ENCODE assay signal across 25 cellular contexts in the genomic region with DNA sequence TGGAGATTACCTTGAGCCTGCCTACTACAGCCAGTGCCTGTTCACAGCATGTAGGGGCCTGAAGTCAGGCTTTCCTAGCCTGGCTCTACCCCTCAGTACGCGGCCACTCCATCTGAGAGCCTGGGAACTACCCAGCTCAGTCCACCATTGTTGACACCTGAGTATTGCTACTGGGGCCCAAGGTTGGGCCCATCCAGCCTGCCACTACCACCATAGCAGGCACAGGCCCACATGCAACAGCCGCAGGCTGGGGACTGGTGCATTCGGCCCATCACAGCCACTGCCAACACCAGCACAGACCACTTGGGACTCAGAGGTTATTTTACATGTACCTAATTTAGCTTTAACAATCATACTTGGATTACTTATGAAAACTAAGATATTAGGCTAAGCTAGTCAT.
DNase-seq lines count a peak whose midpoint lies in the region; ATAC-seq and TF ChIP-seq lines count a peak whose summit lies in the region.
"Had no signal": no experiment of that assay in that cellular context is flagged by ENCODE, and none has a peak within 500 bp of the region (broad histone marks: within the 10 kb centered on the region; RNA-seq: fewer than 3 reads in every experiment).

No MANE protein-coding gene starts in this region.

- H3K36me3 ChIP-seq in OCI-LY1 (ENCODE audit: insufficient read depth, low read length) (no peaks in the 10 kb centered on the region), neuronal stem cell (replicated peaks in 1 of 2; ENCODE audit: control insufficient read depth in 2 of 2, insufficient read depth in 2 of 2, low read length in 2 of 2) (no peaks in the 10 kb centered on the region), testis (ENCODE audit: low read depth, missing control alignments) (no peaks in the 10 kb centered on the region)
- H3K36me3 ChIP-seq: BE2C, BLaER1 had no signal

- no peaks in the 10 kb centered on the region for H3K79me2 ChIP-seq in OCI-LY1 (ENCODE audit: insufficient read depth, low read length)

- WGBS in neuronal stem cell (ENCODE audit: extremely low coverage in 2 of 2, insufficient read length in 2 of 2, insufficient replicate concordance in 1 of 2), 2 donors = no CpG with 5 or more reads among the region's 4 CpGs
- WGBS in testis, 2 donors = 79 to 84% methylated on average over 2 to 4 of the region's 4 CpGs

- no peak for TF ChIP-seq CTCF in OCI-LY1 (IDR thresholded peaks at IDR 0.05; ENCODE audit: low read length)
- TF ChIP-seq CTCF in testis (IDR thresholded peaks at IDR 0.05) = no peak

- no peak overlapping the region for H2AFZ ChIP-seq in OCI-LY1 (ENCODE audit: low read length)
- H2AFZ ChIP-seq in neuronal stem cell (ENCODE audit: low read length) = peak overlapping the region; percentile 71

- DNase-seq in neuronal stem cell (ENCODE audit: low spot score) = no peak
- DNase-seq in sciatic nerve (ENCODE audit: low spot score) = no peak
- DNase-seq in testis = peak; percentile 15
- DNase-seq in ureter (ENCODE audit: low spot score) = no peak
- no peak for DNase-seq in activated CD8-positive, alpha-beta memory T cell treated with anti-CD3 and anti-CD28 coated beads, Interleukin-2, amount 50 U/mL, for 48 hours
- DNase-seq in effector CD4-positive, alpha-beta T cell = no peak
- DNase-seq: 8988T; ACHN; BE2C; C1 segment of cervical spinal cord; CD4-positive, alpha-beta memory T cell; CD4-positive, CD25-positive, alpha-beta regulatory T cell; CD8-positive, alpha-beta memory T cell; COR-L47; DMS 273 treated with DMSO at 0.1 percent for 48 hours; DMS153; DMS53; DMS79; DND-41; EL; GDM1 had no signal

- H3K4me2 ChIP-seq in OCI-LY1 (ENCODE audit: low read length) (no peak overlapping the region), neuronal stem cell (ENCODE audit: insufficient read depth, low read length, poor library complexity, severe bottlenecking) (no peak overlapping the region)
- H3K4me2 ChIP-seq: BLaER1 had no signal

- H3K27me3 ChIP-seq in OCI-LY1 (ENCODE audit: insufficient read depth, low read length) (no peaks in the 10 kb centered on the region), neuronal stem cell (ENCODE audit: control insufficient read depth in 3 of 3, insufficient read depth in 3 of 3, low read depth in 1 of 3, low read length in 3 of 3) (no peaks in the 10 kb centered on the region), testis (no peaks in the 10 kb centered on the region)
- H3K27me3 ChIP-seq: BE2C, BLaER1 had no signal

- no peaks in the 10 kb centered on the region for H3F3A ChIP-seq in OCI-LY1 (ENCODE audit: insufficient read depth, low read length)

- no peak overlapping the region for H2AK5ac ChIP-seq in neuronal stem cell (ENCODE audit: low read depth, low read length)

- H3K18ac ChIP-seq in neuronal stem cell (ENCODE audit: low read length) = peak overlapping the region; percentile 59

- peaks cover 44% of the 10 kb centered on the region for H3K4me1 ChIP-seq in OCI-LY1 (ENCODE audit: insufficient read depth, low read length, severe bottlenecking)
- H3K4me1 ChIP-seq in neuronal stem cell (ENCODE audit: control insufficient read depth in 2 of 2, insufficient read depth in 1 of 2, low read depth in 1 of 2, low read length in 2 of 2) = no peaks in the 10 kb centered on the region
- no peaks in the 10 kb centered on the region for H3K4me1 ChIP-seq in testis
- H3K4me1 ChIP-seq: BLaER1 had no signal

- no peak overlapping the region for H2BK5ac ChIP-seq in neuronal stem cell (ENCODE audit: low read length)

- no peak overlapping the region for H2BK120ac ChIP-seq in neuronal stem cell (ENCODE audit: low read depth, low read length)

- TF ChIP-seq POLR2A in testis (IDR thresholded peaks at IDR 0.05) = no peak

- no peaks in the 10 kb centered on the region for H4K20me1 ChIP-seq in OCI-LY1 (ENCODE audit: insufficient read depth, low read length)
- H4K20me1 ChIP-seq: BLaER1 had no signal

- no peak overlapping the region for H3K4ac ChIP-seq in neuronal stem cell (ENCODE audit: low read length)

- no peak overlapping the region for H2BK12ac ChIP-seq in neuronal stem cell (ENCODE audit: low read length)

- H3K9me3 ChIP-seq in OCI-LY1 (ENCODE audit: low read length) = no peaks in the 10 kb centered on the region
- no peaks in the 10 kb centered on the region for H3K9me3 ChIP-seq in neuronal stem cell (replicated peaks in 1 of 2; ENCODE audit: control insufficient read depth in 2 of 2, insufficient read depth in 1 of 2, low read depth in 1 of 2, low read length in 2 of 2)
- H3K9me3 ChIP-seq in testis = no peaks in the 10 kb centered on the region
- H3K9me3 ChIP-seq: BE2C, BLaER1 had no signal

- H3K9me2 ChIP-seq in OCI-LY1 (ENCODE audit: low read depth, low read length) = no peaks in the 10 kb centered on the region

- no peak overlapping the region for H3K4me3 ChIP-seq in OCI-LY1 (ENCODE audit: low read depth, low read length, poor library complexity, severe bottlenecking)
- no peak overlapping the region for H3K4me3 ChIP-seq in neuronal stem cell (ENCODE audit: low read length in 2 of 2)
- H3K4me3 ChIP-seq in testis = peak overlapping the region in 1 of 2 donors; percentile 7
- H3K4me3 ChIP-seq: BLaER1, GM12878 had no signal

- H4K91ac ChIP-seq in neuronal stem cell (ENCODE audit: low read depth, low read length, poor library complexity) = no peak overlapping the region

- H3K14ac ChIP-seq in neuronal stem cell (ENCODE audit: low read length) = peak overlapping the region; percentile 39

- H3K9ac ChIP-seq in OCI-LY1 (ENCODE audit: low read length) = no peak overlapping the region
- no peak overlapping the region for H3K9ac ChIP-seq in neuronal stem cell (ENCODE audit: low read depth, low read length, poor library complexity)
- H3K9ac ChIP-seq: BLaER1 had no signal

- no peaks in the 10 kb centered on the region for H3K79me1 ChIP-seq in neuronal stem cell (ENCODE audit: low read depth, low read length)

- no peak overlapping the region for H2BK15ac ChIP-seq in neuronal stem cell (ENCODE audit: low read length)

- H3K23ac ChIP-seq in neuronal stem cell (ENCODE audit: low read depth, low read length, poor library complexity) = no peak overlapping the region

- intact Hi-C loops in sciatic nerve (cut with DNase I) = no loop called here
- intact Hi-C loops in testis (cut with DNase I; ENCODE audit: low total_unique reads) = no loop called here

- H3K27ac ChIP-seq in OCI-LY1 (ENCODE audit: low read depth, low read length, poor library complexity, severe bottlenecking) (peak overlapping the region; percentile 41), neuronal stem cell (replicated peaks; ENCODE audit: low read length) (no peak overlapping the region), testis (no peak overlapping the region)
- H3K27ac ChIP-seq: BLaER1 had no signal

- ATAC-seq in sciatic nerve = peak; percentile 20
- ATAC-seq in HG02588 (IDR thresholded peaks at IDR 0.05; ENCODE audit: unreplicated experiment) = no peak
- ATAC-seq: GM12878 had no signal

- no peak overlapping the region for H4K8ac ChIP-seq in neuronal stem cell (ENCODE audit: low read depth, low read length)
